10 cellular contexts compared by ENCODE assay signal in the genomic region with DNA sequence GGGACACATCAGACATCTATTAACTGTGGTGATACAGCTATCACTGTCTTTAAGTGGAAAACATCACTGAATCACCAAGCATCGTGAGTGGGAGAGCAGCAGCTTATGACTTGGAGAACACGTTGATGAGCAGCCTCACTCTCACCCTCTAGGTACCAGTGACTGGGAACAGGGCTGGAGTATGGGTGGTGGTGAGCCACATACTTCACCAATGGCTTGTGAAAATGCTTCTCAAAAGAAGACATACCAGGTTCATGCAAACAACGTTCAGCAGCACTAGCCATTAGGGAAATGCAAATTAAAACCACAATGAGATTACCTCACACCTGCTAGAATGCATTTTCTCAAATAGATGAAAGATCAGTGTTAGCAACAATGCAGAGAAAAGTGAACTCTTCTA. TPM values are rescaled to one million over a fixed set of nuclear protein-coding genes. Genes with fewer than 3 reads are reported as not detected.
A peak's percentile ranks its signal among the peaks of the same experiment; 100 is the strongest.
DNase-seq lines count a peak whose midpoint lies in the region; ATAC-seq, FAIRE-seq and TF ChIP-seq lines count a peak whose summit lies in the region.
"Had no signal": no experiment of that assay in that cellular context is flagged by ENCODE, and none has a peak within 500 bp of the region (broad histone marks: within the 10 kb centered on the region; RNA-seq: fewer than 3 reads in every experiment).

No MANE protein-coding gene starts in this region.

- H3K4me1 Mint-ChIP-seq in activated T-cell treated with anti-CD3 and anti-CD28 coated beads, Interleukin-2, amount 50 U/mL, for 4 hours (ENCODE audit: low read depth) = peaks cover 15% of the 10 kb centered on the region

- H3K27me3 ChIP-seq in Peyer's patch = no peaks in the 10 kb centered on the region

- FAIRE-seq in GM12892 (lab: Jason Lieb, UNC) = peak; percentile 68

- H3K4me3 ChIP-seq in Peyer's patch = no peak overlapping the region

- H3K27me3 Mint-ChIP-seq in activated T-cell treated with anti-CD3 and anti-CD28 coated beads, Interleukin-2, amount 50 U/mL, for 4 hours (ENCODE audit: low read depth) = no peaks in the 10 kb centered on the region
- H3K27me3 Mint-ChIP-seq: CD4-positive, CD25-positive, alpha-beta regulatory T cell had no signal

- no peak for TF ChIP-seq POLR2A in GM12892 (IDR thresholded peaks at IDR 0.05; ENCODE audit: low read depth, low read length)
- no peak for TF ChIP-seq POLR2A in Peyer's patch (IDR thresholded peaks at IDR 0.05)

- H3K4me1 ChIP-seq in Peyer's patch = peaks cover 0 to 15% (median 12%) of the 10 kb centered on the region in 4 donors

- no peaks in the 10 kb centered on the region for H3K9me3 ChIP-seq in Peyer's patch

- TF ChIP-seq CTCF in Peyer's patch (IDR thresholded peaks at IDR 0.05) = no peak

- ATAC-seq in GM19452 (IDR thresholded peaks at IDR 0.05; ENCODE audit: unreplicated experiment) (peak; percentile 67), HG02885 (IDR thresholded peaks at IDR 0.05; ENCODE audit: poor library complexity, unreplicated experiment) (peak; percentile 65)
- no peak for ATAC-seq in activated T-cell treated with anti-CD3 and anti-CD28 coated beads, Interleukin-2, amount 50 U/mL, for 4 hours

- H3K36me3 Mint-ChIP-seq in activated T-cell treated with anti-CD3 and anti-CD28 coated beads, Interleukin-2, amount 50 U/mL, for 4 hours (ENCODE audit: insufficient read depth) = peaks cover 51% of the 10 kb centered on the region

- H3K9me3 Mint-ChIP-seq in activated T-cell treated with anti-CD3 and anti-CD28 coated beads, Interleukin-2, amount 50 U/mL, for 4 hours = no peaks in the 10 kb centered on the region
- H3K9me3 Mint-ChIP-seq: CD4-positive, CD25-positive, alpha-beta regulatory T cell had no signal

- peaks cover 0 to 70% (median 0%) of the 10 kb centered on the region in 3 donors for H3K36me3 ChIP-seq in Peyer's patch

- no peak overlapping the region for H3K4me3 Mint-ChIP-seq in activated T-cell treated with anti-CD3 and anti-CD28 coated beads, Interleukin-2, amount 50 U/mL, for 4 hours
- H3K4me3 Mint-ChIP-seq: CD4-positive, CD25-positive, alpha-beta regulatory T cell had no signal

- H3K27ac ChIP-seq in Peyer's patch = no peak overlapping the region

- no peak for DNase-seq in GM12892 (ENCODE audit: insufficient read length)
- DNase-seq in NCI-H2107 (lab: John Stamatoyannopoulos, UW) = peak; percentile 16
- no peak for DNase-seq in Peyer's patch
- no peak for DNase-seq in SW 1271 (lab: John Stamatoyannopoulos, UW)
- no peak for DNase-seq in activated T-cell treated with anti-CD3 and anti-CD28 coated beads, Interleukin-2, amount 50 U/mL, for 4 hours
- no peak for DNase-seq in NOMO-1 treated with dmso at 0.1 percent for 144 hours (lab: John Stamatoyannopoulos, UW; ENCODE audit: unreplicated experiment)
- DNase-seq: CD4-positive, CD25-positive, alpha-beta regulatory T cell; NCI-H1417 had no signal

RNA-seq across cellular contexts. Expression of a gene that starts 25.3 kb away (rescaled TPM):
- 231 TPM for polyA plus RNA-seq in GM12892 (2012; ENCODE audit: missing spikeins)
- 100 to 1,000 TPM; 131 to 257 (median 132) TPM for total RNA-seq in Peyer's patch
- total RNA-seq in activated T-cell treated with anti-CD3 and anti-CD28 coated beads, Interleukin-2, amount 50 U/mL, for 4 hours = 100 to 1,000 TPM; 148 to 177 (median 168) TPM

RNA-seq across cellular contexts. Expression of a gene that starts 25.5 kb away (rescaled TPM):
- polyA plus RNA-seq in GM12892 (2012; ENCODE audit: missing spikeins) = 28.2 TPM
- total RNA-seq in Peyer's patch = 10 to 100 TPM; 16.1 to 38.0 (median 19.0) TPM
- 10 to 100 TPM; 14.4 to 16.6 (median 16.2) TPM for total RNA-seq in activated T-cell treated with anti-CD3 and anti-CD28 coated beads, Interleukin-2, amount 50 U/mL, for 4 hours

Comparison
In these comparisons a context has a peak if more than half of its experiments do, and no peak if none do; other contexts are left out.
1. ATAC-seq: peak in GM19452 (single experiment) and HG02885 (single experiment); none in activated T-cell treated with anti-CD3 and anti-CD28 coated beads, Interleukin-2, amount 50 U/mL, for 4 hours (0 of 2).